1 cellular context compared by ENCODE assay signal in genomic region chr1:32249831-32250525, GRCh38.
TF ChIP-seq lines count a peak whose summit lies in the region.

No MANE protein-coding gene starts in this region.

TF ChIP-seq in HepG2, 621 proteins besides CTCF, POLR2A, EP300 and RAD21 (continued from another document and continues in another):
- peak; percentile 93 for TF ChIP-seq GATAD2A (CRISPR knock-in tag; IDR thresholded peaks at IDR 0.05)
- no peak for TF ChIP-seq CREB3 (CRISPR knock-in tag; IDR thresholded peaks at IDR 0.05)
- TF ChIP-seq CERS6 (CRISPR knock-in tag; IDR thresholded peaks at IDR 0.05) = no peak
- TF ChIP-seq ZFY (CRISPR knock-in tag; IDR thresholded peaks at IDR 0.05) = peak; percentile 61
- no peak; the same call in 1 of the 2 replicates for TF ChIP-seq KDM1A (CRISPR knock-in tag; IDR thresholded peaks at IDR 0.05)
- peak; percentile 49 for TF ChIP-seq UBTF (CRISPR knock-in tag; IDR thresholded peaks at IDR 0.05)
- no peak; the same call in 1 of the 2 replicates for TF ChIP-seq THAP7 (CRISPR knock-in tag; IDR thresholded peaks at IDR 0.05)
- TF ChIP-seq ZNF550 (CRISPR knock-in tag; IDR thresholded peaks at IDR 0.05; ENCODE audit: borderline replicate concordance) = no peak
- no peak for TF ChIP-seq TGIF2 (CRISPR knock-in tag; IDR thresholded peaks at IDR 0.05)
- no peak for TF ChIP-seq PHB2 (IDR thresholded peaks at IDR 0.05; ENCODE audit: partially characterized antibody)
- TF ChIP-seq ZKSCAN8 (CRISPR knock-in tag; IDR thresholded peaks at IDR 0.05; ENCODE audit: borderline replicate concordance) = no peak; the same call in 1 of the 2 replicates
- TF ChIP-seq ZNF784 (CRISPR knock-in tag; IDR thresholded peaks at IDR 0.05; ENCODE audit: borderline replicate concordance) = 0 out of 2 replicates have a peak, but pooled peaks have one; percentile 1
- peak; percentile 75 for TF ChIP-seq ZFX (CRISPR knock-in tag; IDR thresholded peaks at IDR 0.05; ENCODE audit: low read depth)
- no peak for TF ChIP-seq ZNF326 (CRISPR knock-in tag; IDR thresholded peaks at IDR 0.05; ENCODE audit: borderline replicate concordance)
- no peak for TF ChIP-seq NFAT5 (CRISPR knock-in tag; IDR thresholded peaks at IDR 0.05)
- TF ChIP-seq DMTF1 (CRISPR knock-in tag; IDR thresholded peaks at IDR 0.05) = no peak
- no peak for TF ChIP-seq ZNF562 (CRISPR knock-in tag; IDR thresholded peaks at IDR 0.05; ENCODE audit: borderline replicate concordance)
- no peak for TF ChIP-seq SMC3 (IDR thresholded peaks at IDR 0.05; ENCODE audit: low read length)
- TF ChIP-seq ZNF768 (CRISPR knock-in tag; IDR thresholded peaks at IDR 0.05) = peak; percentile 24; the same call in 1 of the 2 replicates
- TF ChIP-seq SRSF4 (IDR thresholded peaks at IDR 0.05; ENCODE audit: low read depth, low read length, poor library complexity, severe bottlenecking) = no peak
- peak; percentile 82 for TF ChIP-seq ZHX2 (IDR thresholded peaks at IDR 0.05; ENCODE audit: low read depth)
- TF ChIP-seq ZHX2 (CRISPR knock-in tag; IDR thresholded peaks at IDR 0.05; ENCODE audit: borderline replicate concordance) = no peak
- TF ChIP-seq KAT8 (CRISPR knock-in tag; IDR thresholded peaks at IDR 0.05) = peak; percentile 74; the same call in 1 of the 2 replicates
- TF ChIP-seq ZNF629 (CRISPR knock-in tag; conservative IDR thresholded peaks at IDR 0.05) = peak; percentile 44; the same call in 1 of the 2 replicates
- TF ChIP-seq ZNF788 (CRISPR knock-in tag; IDR thresholded peaks at IDR 0.05; ENCODE audit: borderline replicate concordance) = peak; percentile 50; the same call in 1 of the 2 replicates
- TF ChIP-seq IKZF1 (IDR thresholded peaks at IDR 0.05) = no peak
- no peak; the same call in 1 of the 2 replicates for TF ChIP-seq ZNF501 (CRISPR knock-in tag; IDR thresholded peaks at IDR 0.05)
- TF ChIP-seq ZNF567 (CRISPR knock-in tag; IDR thresholded peaks at IDR 0.05; ENCODE audit: borderline replicate concordance) = no peak
- TF ChIP-seq CC2D1A (CRISPR knock-in tag; IDR thresholded peaks at IDR 0.05) = no peak
- no peak for TF ChIP-seq AGO2 (optimal IDR thresholded peaks at IDR 0.05; ENCODE audit: low read depth, low read length)
- no peak for TF ChIP-seq MAFG (CRISPR knock-in tag; IDR thresholded peaks at IDR 0.05)
- peak; percentile 97 for TF ChIP-seq SALL1 (CRISPR knock-in tag; IDR thresholded peaks at IDR 0.05)
- TF ChIP-seq ZNF547 (CRISPR knock-in tag; IDR thresholded peaks at IDR 0.05) = peak; percentile 79; the same call in 1 of the 2 replicates
- TF ChIP-seq ZNF33B (CRISPR knock-in tag; IDR thresholded peaks at IDR 0.05) = no peak
- peak; percentile 80 for TF ChIP-seq ZBTB7A (CRISPR knock-in tag; IDR thresholded peaks at IDR 0.05)
- no peak for TF ChIP-seq MLLT10 (CRISPR knock-in tag; IDR thresholded peaks at IDR 0.05)
- no peak for TF ChIP-seq HNRNPH1 (optimal IDR thresholded peaks at IDR 0.05; ENCODE audit: low read depth, low read length)
- no peak for TF ChIP-seq ZNF891 (CRISPR knock-in tag; IDR thresholded peaks at IDR 0.05)
- TF ChIP-seq PRPF4 (IDR thresholded peaks at IDR 0.05; ENCODE audit: low read depth, low read length, poor library complexity, severe bottlenecking) = peak; percentile 86
- no peak for TF ChIP-seq ADNP (CRISPR knock-in tag; IDR thresholded peaks at IDR 0.05)
- no peak for TF ChIP-seq TOE1 (CRISPR knock-in tag; IDR thresholded peaks at IDR 0.05)
- TF ChIP-seq BCL3 (CRISPR knock-in tag; IDR thresholded peaks at IDR 0.05) = peak; percentile 42; the same call in 1 of the 2 replicates
- TF ChIP-seq ZNF839 (CRISPR knock-in tag; IDR thresholded peaks at IDR 0.05; ENCODE audit: borderline replicate concordance) = no peak
- no peak for TF ChIP-seq ZNF235 (CRISPR knock-in tag; IDR thresholded peaks at IDR 0.05; ENCODE audit: borderline replicate concordance)
